In genomic region chr1:204302769-204303168, GRCh38 we compare ENCODE assay signal across 26 cellular contexts.
"Had no signal": no experiment of that assay in that cellular context is flagged by ENCODE, and none has a peak within 500 bp of the region (broad histone marks: within the 10 kb centered on the region; RNA-seq: fewer than 3 reads in every experiment).

No MANE protein-coding gene starts in this region.

- H3K9me3 Mint-ChIP-seq: activated T-helper 1 cell treated with anti-CD3 and anti-CD28 coated beads, Interleukin-12 subunit alpha, Interleukin-12 subunit beta, Interleukin-2, Interleukin-4 antibody, amounts not matched to agents 30 ng/mL and 10 ng/mL and 1 ng/mL, durations not matched to agents 14 hours and 24 hours and 36 hours; central memory CD8-positive, alpha-beta T cell; memory B cell; neural crest cell had no signal

- H3K27ac Mint-ChIP-seq: activated CD8-positive, alpha-beta T cell treated with anti-CD3 and anti-CD28 coated beads, Interleukin-2, amount 10 ng/mL, durations not matched to agents 7 days and 5 days; activated naive CD8-positive, alpha-beta T cell; activated T-helper 1 cell treated with anti-CD3 and anti-CD28 coated beads, Interleukin-12 subunit alpha, Interleukin-12 subunit beta, Interleukin-2, Interleukin-4 antibody, amounts not matched to agents 30 ng/mL and 10 ng/mL and 1 ng/mL, durations not matched to agents 14 hours and 24 hours and 36 hours; memory B cell had no signal

- H3K36me3 Mint-ChIP-seq: activated naive CD8-positive, alpha-beta T cell; memory B cell had no signal

- ATAC-seq: activated CD4-positive, CD25-positive, alpha-beta regulatory T cell treated with anti-CD3 and anti-CD28 coated beads, Interleukin-2, amount 50 U/mL, for 24 hours; activated CD8-positive, alpha-beta T cell treated with anti-CD3 and anti-CD28 coated beads, Interleukin-2, amount 10 ng/mL, durations not matched to agents 7 days and 5 days; heart left ventricle; left colon; mucosa of descending colon; right lobe of liver had no signal

- H3K4me1 Mint-ChIP-seq: central memory CD8-positive, alpha-beta T cell; memory B cell had no signal

- H3K36me3 ChIP-seq: adrenal gland, ascending aorta, colonic mucosa, heart left ventricle, right lobe of liver, stomach, suprapubic skin, transverse colon had no signal

- H3K4me1 ChIP-seq: ascending aorta, colonic mucosa had no signal

- H3K27me3 ChIP-seq: adrenal gland, ascending aorta, colonic mucosa, dorsolateral prefrontal cortex, heart left ventricle, right lobe of liver, stomach, suprapubic skin, transverse colon had no signal

- H3K27ac ChIP-seq: adrenal gland, ascending aorta, colonic mucosa, epithelial cell of prostate, heart left ventricle, right lobe of liver, skin epidermis, suprapubic skin, transverse colon had no signal

- H3K4me3 Mint-ChIP-seq: activated CD8-positive, alpha-beta T cell treated with anti-CD3 and anti-CD28 coated beads, Interleukin-2, amount 10 ng/mL, durations not matched to agents 7 days and 5 days; activated naive CD8-positive, alpha-beta T cell; activated T-helper 1 cell treated with anti-CD3 and anti-CD28 coated beads, Interleukin-12 subunit alpha, Interleukin-12 subunit beta, Interleukin-2, Interleukin-4 antibody, amounts not matched to agents 30 ng/mL and 10 ng/mL and 1 ng/mL, durations not matched to agents 14 hours and 24 hours and 36 hours; central memory CD8-positive, alpha-beta T cell; memory B cell; neural crest cell had no signal

- H3K9me3 ChIP-seq: adrenal gland, ascending aorta, colonic mucosa, heart left ventricle, mucosa of descending colon, right lobe of liver, stomach, suprapubic skin, transverse colon had no signal

- H3K4me3 ChIP-seq: adrenal gland, ascending aorta, colonic mucosa, dorsolateral prefrontal cortex, heart left ventricle, mucosa of descending colon, right lobe of liver, skin epidermis, stomach, suprapubic skin, transverse colon had no signal

- DNase-seq: activated CD4-positive, alpha-beta T cell treated with anti-CD3 and anti-CD28 coated beads, Interleukin-2, amount 50 U/mL, for 1 hour; activated CD8-positive, alpha-beta T cell treated with anti-CD3 and anti-CD28 coated beads, Interleukin-2, amount 10 ng/mL, durations not matched to agents 7 days and 5 days; activated gamma-delta T cell; adrenal gland; colonic mucosa; dorsolateral prefrontal cortex; heart left ventricle; left colon; mucosa of descending colon; occipital lobe; posterior cingulate gyrus; right lobe of liver; stimulated activated CD4-positive, alpha-beta T cell treated with anti-CD3 and anti-CD28 coated beads, Interleukin-1b, Interleukin-23, amount 100 ng/mL, for 48 hours; stomach; T1000; transverse colon had no signal
